In genomic region chr19:46529622-46530451, GRCh38 we compare ENCODE assay signal across 7 cellular contexts.
DNase-seq lines count a peak whose midpoint lies in the region; FAIRE-seq and TF ChIP-seq lines count a peak whose summit lies in the region.

No MANE protein-coding gene starts in this region.

- TF ChIP-seq CTCF in GM12864 (IDR thresholded peaks at IDR 0.05; ENCODE audit: low read depth, low read length, missing control alignments) (peak; percentile 90), astrocyte of the spinal cord (IDR thresholded peaks at IDR 0.05; ENCODE audit: low read depth, low read length) (peak; percentile 95)

- no peaks in the 10 kb centered on the region for H3K9me3 ChIP-seq in iPS-20b (ENCODE audit: insufficient read depth, low read depth, low read length)

- peaks cover 8% of the 10 kb centered on the region; the same call in 1 of the 2 replicates for H3K4me1 ChIP-seq in iPS-20b (ENCODE audit: insufficient read depth, low read length)

- H3K9ac ChIP-seq in iPS-20b (ENCODE audit: low read depth, low read length), result peak overlapping the region; percentile 40; the same call in 1 of the 2 replicates

- H3K27ac ChIP-seq in iPS-20b (ENCODE audit: low read length), result peak overlapping the region; percentile 28

- DNase-seq in GM12864 (ENCODE audit: low read depth), result no peak
- DNase-seq in NCI-H146 treated with DMSO at 0.1 percent for 48 hours (lab: John Stamatoyannopoulos, UW; ENCODE audit: unreplicated experiment), result peak; percentile 38
- peak; percentile 57 for DNase-seq in astrocyte of the spinal cord (ENCODE audit: low read depth, low spot score)
- DNase-seq in stimulated activated CD4-positive, alpha-beta T cell treated with anti-CD3 and anti-CD28 coated beads, Interleukin-1b, Interleukin-23, amount 100 ng/mL, for 1 hour (ENCODE audit: low read depth in 2 of 2), result peak; percentile 56 to 62
- DNase-seq in NK-92 treated with Interleukin-12 subunit alpha and Interleukin-12 subunit beta, amount 100 ng/mL, for 24 hours (lab: John Stamatoyannopoulos, UW), result no peak

- peak; percentile 15 for FAIRE-seq in TTC549 (lab: Jason Lieb, UNC)

- H3K36me3 ChIP-seq in iPS-20b (ENCODE audit: insufficient read depth, low read depth, low read length), result no peaks in the 10 kb centered on the region

- H3K4me3 ChIP-seq in GM12864 (ENCODE audit: low read depth, low read length) (no peak overlapping the region), astrocyte of the spinal cord (ENCODE audit: low read depth, low read length) (no peak overlapping the region), iPS-20b (ENCODE audit: low read length) (peak overlapping the region; percentile 21; the same call in 1 of the 2 replicates)

- no peaks in the 10 kb centered on the region for H3K27me3 ChIP-seq in iPS-20b (ENCODE audit: insufficient read depth, low read length)

- in situ Hi-C loops in astrocyte of the spinal cord (cut with HindIII; ENCODE audit: low sequenced_read_pairs), result no loop called here

Comparison
In these comparisons a context has a peak if more than half of its experiments do, and no peak if none do; other contexts are left out.
1. DNase-seq: peak in NCI-H146 treated with DMSO at 0.1 percent for 48 hours (single experiment), astrocyte of the spinal cord (single experiment) and stimulated activated CD4-positive, alpha-beta T cell treated with anti-CD3 and anti-CD28 coated beads, Interleukin-1b, Interleukin-23, amount 100 ng/mL, for 1 hour (2 of 2); none in GM12864 (single experiment) and NK-92 treated with Interleukin-12 subunit alpha and Interleukin-12 subunit beta, amount 100 ng/mL, for 24 hours (single experiment).